21 cellular contexts compared by ENCODE assay signal in the genomic region with DNA sequence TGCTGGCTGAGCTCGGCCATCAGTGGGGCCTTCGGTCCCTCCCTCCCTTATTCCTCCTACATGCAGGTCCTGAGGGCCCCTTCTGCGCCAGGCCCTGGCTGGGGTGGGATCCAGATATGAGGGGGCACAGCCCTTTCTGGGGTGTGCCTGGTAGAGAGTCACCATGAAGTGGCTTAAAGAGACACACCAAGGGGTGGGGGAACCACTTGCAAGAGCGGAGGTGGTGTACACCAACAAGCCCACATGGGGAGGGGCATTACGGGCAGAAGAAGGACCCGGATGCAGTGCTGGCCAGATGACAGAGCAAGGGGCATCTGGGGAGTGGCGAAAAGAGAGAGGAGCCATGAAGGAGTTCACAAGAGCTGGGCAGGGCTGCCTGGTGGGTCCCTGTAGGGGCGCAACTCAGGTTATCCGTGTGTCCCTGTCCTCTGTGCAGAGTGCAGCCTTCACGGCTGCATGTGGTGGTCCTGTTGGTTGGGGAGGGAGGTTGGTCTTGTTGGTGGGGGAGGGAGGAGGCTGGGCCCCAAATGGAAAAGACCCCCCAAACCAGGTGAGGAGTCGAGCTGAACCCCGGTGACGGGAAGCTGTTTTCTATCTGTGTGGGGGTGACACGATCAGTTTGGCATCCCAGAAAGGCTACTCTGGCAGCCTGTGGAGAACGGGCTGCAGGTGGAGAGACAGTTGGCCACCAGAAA.
A peak's percentile ranks its signal among the peaks of the same experiment; 100 is the strongest.
DNase-seq lines count a peak whose midpoint lies in the region; ATAC-seq, FAIRE-seq and TF ChIP-seq lines count a peak whose summit lies in the region.
"Had no signal": no experiment of that assay in that cellular context is flagged by ENCODE, and none has a peak within 500 bp of the region (broad histone marks: within the 10 kb centered on the region; RNA-seq: fewer than 3 reads in every experiment).

No MANE protein-coding gene starts in this region.

- peak overlapping the region; percentile 28 for H3K27ac Mint-ChIP-seq in nephron progenitor cell
- H3K27ac Mint-ChIP-seq in stimulated activated memory B cell treated with anti-CD40 and anti-IgM and Interleukin-4, amounts not matched to agents 10 μg/mL and 1 μg/mL and 100 μg/mL, for 72 hours = no peak overlapping the region
- H3K27ac Mint-ChIP-seq: B cell; CD4-positive, CD25-positive, alpha-beta regulatory T cell; CD8-positive, alpha-beta T cell; GM23338; HFFc6 had no signal

- TF ChIP-seq CTCF in coronary artery (IDR thresholded peaks at IDR 0.05) (no peak), nephron progenitor cell (IDR thresholded peaks at IDR 0.05) (no peak), D721Med (IDR thresholded peaks at IDR 0.05; ENCODE audit: insufficient read depth, missing control alignments) (no peak)

- no peak for FAIRE-seq in D721Med (lab: Jason Lieb, UNC)
- FAIRE-seq: GM12891, GM18507 had no signal

- H3K4me3 Mint-ChIP-seq in nephron progenitor cell = no peak overlapping the region
- no peak overlapping the region for H3K4me3 Mint-ChIP-seq in stimulated activated memory B cell treated with anti-CD40 and anti-IgM and Interleukin-4, amounts not matched to agents 10 μg/mL and 1 μg/mL and 100 μg/mL, for 72 hours
- H3K4me3 Mint-ChIP-seq: B cell; CD4-positive, CD25-positive, alpha-beta regulatory T cell; CD8-positive, alpha-beta T cell; GM23338; HFFc6 had no signal

- DNase-seq in coronary artery (ENCODE audit: low spot score) (peak; percentile 55), nephron progenitor cell (no peak), DMS153 treated with DMSO at 0.1 percent for 48 hours (lab: John Stamatoyannopoulos, UW; ENCODE audit: unreplicated experiment) (no peak), SKM-1 treated with dmso at 0.1 percent for 144 hours (lab: John Stamatoyannopoulos, UW; ENCODE audit: unreplicated experiment) (no peak), D721Med (ENCODE audit: insufficient read length, low spot score) (no peak)
- DNase-seq: Caco-2; CD4-positive, CD25-positive, alpha-beta regulatory T cell; CD8-positive, alpha-beta T cell; DMS 273 treated with DMSO at 0.1 percent for 48 hours; DMS53; DMS79 treated with DMSO at 0.1 percent for 48 hours; GF-D8; HFFc6 had no signal

- peaks cover 5% of the 10 kb centered on the region for H3K36me3 Mint-ChIP-seq in nephron progenitor cell (ENCODE audit: low read depth)
- H3K36me3 Mint-ChIP-seq in stimulated activated memory B cell treated with anti-CD40 and anti-IgM and Interleukin-4, amounts not matched to agents 10 μg/mL and 1 μg/mL and 100 μg/mL, for 72 hours = no peaks in the 10 kb centered on the region
- H3K36me3 Mint-ChIP-seq: CD4-positive, CD25-positive, alpha-beta regulatory T cell; CD8-positive, alpha-beta T cell had no signal

- H3K4me3 ChIP-seq in coronary artery = no peak overlapping the region
- H3K4me3 ChIP-seq: BLaER1, GM23338, HAP-1 had no signal

- H3K4me1 Mint-ChIP-seq in nephron progenitor cell = peaks cover 9% of the 10 kb centered on the region
- H3K4me1 Mint-ChIP-seq in stimulated activated memory B cell treated with anti-CD40 and anti-IgM and Interleukin-4, amounts not matched to agents 10 μg/mL and 1 μg/mL and 100 μg/mL, for 72 hours = no peaks in the 10 kb centered on the region
- H3K4me1 Mint-ChIP-seq: B cell; CD4-positive, CD25-positive, alpha-beta regulatory T cell had no signal

- no peak overlapping the region for H3K27ac ChIP-seq in coronary artery
- H3K27ac ChIP-seq: BLaER1, C4-2B had no signal

- H3K27me3 Mint-ChIP-seq in nephron progenitor cell (ENCODE audit: low read depth, poor library complexity) = peaks cover 6% of the 10 kb centered on the region
- H3K27me3 Mint-ChIP-seq in stimulated activated memory B cell treated with anti-CD40 and anti-IgM and Interleukin-4, amounts not matched to agents 10 μg/mL and 1 μg/mL and 100 μg/mL, for 72 hours = no peaks in the 10 kb centered on the region
- H3K27me3 Mint-ChIP-seq: B cell; CD4-positive, CD25-positive, alpha-beta regulatory T cell had no signal

- peak; percentile 21 for ATAC-seq in stimulated activated memory B cell treated with anti-CD40 and anti-IgM and Interleukin-4, amounts not matched to agents 10 μg/mL and 1 μg/mL and 100 μg/mL, for 72 hours
- ATAC-seq: CD8-positive, alpha-beta T cell; GM23338 had no signal

- H3K9me3 Mint-ChIP-seq in nephron progenitor cell = peaks cover 7% of the 10 kb centered on the region
- peaks cover 5% of the 10 kb centered on the region for H3K9me3 Mint-ChIP-seq in stimulated activated memory B cell treated with anti-CD40 and anti-IgM and Interleukin-4, amounts not matched to agents 10 μg/mL and 1 μg/mL and 100 μg/mL, for 72 hours
